ENCODE assay signal across 11 cellular contexts in genomic region chr5:173330151-173330855, GRCh38. TPM values are rescaled to one million over a fixed set of nuclear protein-coding genes. Genes with fewer than 3 reads are reported as not detected.
DNase-seq lines count a peak whose midpoint lies in the region; ATAC-seq and TF ChIP-seq lines count a peak whose summit lies in the region.
"Had no signal": no experiment of that assay in that cellular context is flagged by ENCODE, and none has a peak within 500 bp of the region (broad histone marks: within the 10 kb centered on the region; RNA-seq: fewer than 3 reads in every experiment).

No MANE protein-coding gene starts in this region.

- H3K4me1 ChIP-seq in heart right ventricle (peaks cover 7 to 54% (median 37%) of the 10 kb centered on the region in 9 donors), SJCRH30 (peaks cover 13% of the 10 kb centered on the region), stomach (peaks cover 33 to 42% (median 38%) of the 10 kb centered on the region in 4 donors), ovary (ENCODE audit: insufficient read depth) (no peaks in the 10 kb centered on the region)

- intact Hi-C loops in heart right ventricle (cut with DNase I), result loop anchor here in 5 of 10 donors (2.0 to 10.0 kb wide), 4 partner anchors 36 to 244 kb away; no protein-coding TSS in a partner anchor
- intact Hi-C loops in left ventricle myocardium superior (cut with micrococcal nuclease), result loop anchor here (5.0 kb wide), 1 partner anchor 38 kb away; no protein-coding TSS in a partner anchor
- intact Hi-C loops in stomach (cut with DNase I; ENCODE audit: low total_unique reads), result loop anchor here (5.0 kb wide), 1 partner anchor 38 kb away; no protein-coding TSS in a partner anchor
- intact Hi-C loops in ovary (cut with DNase I), result loop anchor here in 1 of 4 donors (5.0 kb wide), 1 partner anchor 38 kb away; no protein-coding TSS in a partner anchor

- H3K27ac ChIP-seq in heart right ventricle (peak overlapping the region in 3 of 10 donors; percentile 64 to 77 (median 70)), SJCRH30 (peak overlapping the region; percentile 45), stomach (no peak overlapping the region), ovary (no peak overlapping the region)
- H3K27ac ChIP-seq: vagina had no signal

- H3K9me3 ChIP-seq in heart right ventricle, result no peaks in the 10 kb centered on the region
- H3K9me3 ChIP-seq in SJCRH30 (replicated peaks), result no peaks in the 10 kb centered on the region
- H3K9me3 ChIP-seq in stomach, result no peaks in the 10 kb centered on the region
- no peaks in the 10 kb centered on the region for H3K9me3 ChIP-seq in ovary
- H3K9me3 ChIP-seq: vagina had no signal

- TF ChIP-seq POLR2A in stomach (IDR thresholded peaks at IDR 0.05), result no peak
- no peak for TF ChIP-seq POLR2A in ovary (IDR thresholded peaks at IDR 0.05)

- TF ChIP-seq CTCF in heart right ventricle (IDR thresholded peaks at IDR 0.05) (no peak), fibroblast of villous mesenchyme (IDR thresholded peaks at IDR 0.05; ENCODE audit: insufficient read depth, low read depth, low read length) (no peak), stomach (IDR thresholded peaks at IDR 0.05) (no peak), ovary (IDR thresholded peaks at IDR 0.05) (no peak)

- peaks cover 0 to 78% (median 17%) of the 10 kb centered on the region in 7 donors for H3K27me3 ChIP-seq in heart right ventricle
- H3K27me3 ChIP-seq in SJCRH30, result no peaks in the 10 kb centered on the region
- peaks cover 13 to 75% (median 41%) of the 10 kb centered on the region in 3 donors for H3K27me3 ChIP-seq in stomach
- H3K27me3 ChIP-seq in ovary, result no peaks in the 10 kb centered on the region

- peak overlapping the region in 8 of 10 donors; percentile 29 to 62 (median 60) for H3K4me3 ChIP-seq in heart right ventricle
- peak overlapping the region; percentile 86 for H3K4me3 ChIP-seq in SJCRH30
- peak overlapping the region; percentile 83 for H3K4me3 ChIP-seq in fibroblast of villous mesenchyme (ENCODE audit: low read depth, low read length)
- peak overlapping the region; percentile 41 to 55 (median 46) for H3K4me3 ChIP-seq in stomach
- no peak overlapping the region for H3K4me3 ChIP-seq in ovary
- H3K4me3 ChIP-seq: lung had no signal

- ATAC-seq in heart right ventricle, result no peak
- ATAC-seq in left ventricle myocardium superior, result no peak

- TF ChIP-seq EP300 in stomach (IDR thresholded peaks at IDR 0.05) (no peak), ovary (IDR thresholded peaks at IDR 0.05) (no peak)

- 63 to 66% methylated on average over 13 of the region's 13 CpGs for WGBS in heart right ventricle, 2 donors
- 35 to 48% (median 39%) methylated on average over 13 of the region's 13 CpGs for WGBS in stomach, 5 donors
- WGBS in ovary, 3 donors, result 72 to 79% (median 74%) methylated on average over 13 of the region's 13 CpGs

- DNase-seq in heart right ventricle, result no peak
- DNase-seq in left ventricle myocardium superior, result no peak
- no peak for DNase-seq in SJCRH30
- no peak for DNase-seq in fibroblast of villous mesenchyme (ENCODE audit: low read depth)
- DNase-seq in stomach, result no peak
- DNase-seq in NCI-H226, result no peak
- DNase-seq in ovary, result no peak
- no peak for DNase-seq in NCI-H187 (lab: John Stamatoyannopoulos, UW)
- DNase-seq: DND-41 had no signal

- H3K36me3 ChIP-seq in heart right ventricle (no peaks in the 10 kb centered on the region), SJCRH30 (peaks cover 24% of the 10 kb centered on the region), stomach (no peaks in the 10 kb centered on the region), ovary (no peaks in the 10 kb centered on the region)
- H3K36me3 ChIP-seq: vagina had no signal

RNA-seq across cellular contexts. Expression of gene STC2, which starts 2.1 kb away (rescaled TPM):
- 10 to 100 TPM in 3 of 10 donors, 1 to 10 TPM in 7; 3.7 to 26.9 (median 6.8) TPM for total RNA-seq in heart right ventricle
- polyA plus RNA-seq in heart right ventricle, result 1 to 10 TPM; 4.0 to 4.6 TPM
- 6.8 TPM for total RNA-seq in left ventricle myocardium superior
- total RNA-seq in SJCRH30 (2014; rRNA removed; shearing (Covaris generic)), result 114 TPM in 2 replicates
- 157 and 195 TPM in 2 replicates for total RNA-seq in fibroblast of villous mesenchyme
- 1 to 10 TPM in 2 of 5 donors, under 1 TPM in 2, not detected in 1; 0.29 to 2.6 (median 1.6) TPM for total RNA-seq in stomach
- polyA plus RNA-seq in stomach, result 1 to 10 TPM in 1 of 3 donors, under 1 TPM in 2; 0.15 to 1.6 (median 0.62) TPM
- total RNA-seq in ovary, result 1 to 10 TPM in 2 of 7 donors, under 1 TPM in 5; 0.45 to 8.3 (median 0.83) TPM
- polyA plus RNA-seq in ovary, result 1 to 10 TPM in 1 of 2 donors, under 1 TPM in 1; 0.71 to 3.2 TPM
